ENCODE assay signal across 22 cellular contexts in genomic region chr22:43529461-43529860, GRCh38.
A peak's percentile ranks its signal among the peaks of the same experiment; 100 is the strongest.
DNase-seq lines count a peak whose midpoint lies in the region; ATAC-seq, FAIRE-seq and TF ChIP-seq lines count a peak whose summit lies in the region.
"Had no signal": no experiment of that assay in that cellular context is flagged by ENCODE, and none has a peak within 500 bp of the region (broad histone marks: within the 10 kb centered on the region; RNA-seq: fewer than 3 reads in every experiment).

No MANE protein-coding gene starts in this region.

- ATAC-seq in K562 (no peak), HG03378 (IDR thresholded peaks at IDR 0.05; ENCODE audit: unreplicated experiment) (no peak)
- ATAC-seq: CD8-positive, alpha-beta T cell; HCT116 had no signal

- H4K8ac ChIP-seq in neuronal stem cell (ENCODE audit: low read depth, low read length) = no peak overlapping the region

- no peak overlapping the region for H2BK5ac ChIP-seq in neuronal stem cell (ENCODE audit: low read length)

- no peak for TF ChIP-seq RAD21 in K562 (CRISPR knock-in tag; conservative IDR thresholded peaks at IDR 0.05 in 1 of 2, IDR thresholded peaks at IDR 0.05 in 1 of 2)

- BruUV-seq in A673 (replicated peaks; lab: Mats Ljungman, UMichigan) (no TSS peak), K562 (replicated peaks; lab: Mats Ljungman, UMichigan) (no TSS peak)

- H3K9ac ChIP-seq in K562 (ENCODE audit: insufficient read depth in 1 of 2, low read depth in 2 of 2, low read length in 2 of 2) (no peak overlapping the region), neuronal stem cell (ENCODE audit: low read depth, low read length, poor library complexity) (no peak overlapping the region)
- H3K9ac ChIP-seq: GM23248 had no signal

- DNase-seq in A673 (ENCODE audit: low spot score) = no peak
- no peak for DNase-seq in K562 (ENCODE audit: extremely low read depth in 1 of 4, low spot score in 3 of 4)
- no peak for DNase-seq in GM13977 (ENCODE audit: low spot score)
- no peak for DNase-seq in neuronal stem cell (ENCODE audit: low spot score)
- DNase-seq: ACHN; AML-193; BE2C; Caco-2; CD8-positive, alpha-beta T cell; DMS153; GM23248; H9; HFFc6 had no signal

- H2BK15ac ChIP-seq in neuronal stem cell (ENCODE audit: low read length) = no peak overlapping the region

- POLR2A ChIA-PET in A673 (lab: Charles Lee; ENCODE audit: low non-redundant PET) (no interaction called here), HEK293 (lab: Yijun Ruan, JAX) (no interaction called here), K562 (lab: Yijun Ruan, JAX) (no interaction called here)

- no peak for TF ChIP-seq POLR2A in K562 (conservative IDR thresholded peaks at IDR 0.05)

- H3K4me1 ChIP-seq in A673 (ENCODE audit: insufficient read depth, low read length, poor library complexity, severe bottlenecking) = peaks cover 20% of the 10 kb centered on the region
- no peaks in the 10 kb centered on the region for H3K4me1 ChIP-seq in HEK293 (ENCODE audit: control insufficient read depth, insufficient read depth, low read length)
- H3K4me1 ChIP-seq in K562 (replicated peaks in 1 of 2; ENCODE audit: control insufficient read depth in 2 of 2, insufficient read depth in 2 of 2, low read length in 2 of 2) = no peaks in the 10 kb centered on the region
- peaks cover 0 to 1% of the 10 kb centered on the region in 2 donors for H3K4me1 ChIP-seq in neuronal stem cell (ENCODE audit: control insufficient read depth in 2 of 2, insufficient read depth in 1 of 2, low read depth in 1 of 2, low read length in 2 of 2)
- H3K4me1 ChIP-seq: BE2C, Caco-2 had no signal

- H3K9me1 ChIP-seq in K562 (ENCODE audit: control insufficient read depth, insufficient read depth, low read length) = no peaks in the 10 kb centered on the region

- no peak for TF ChIP-seq EP300 in K562 (IDR thresholded peaks at IDR 0.05; ENCODE audit: low read length)

- no peak overlapping the region for H3K23ac ChIP-seq in neuronal stem cell (ENCODE audit: low read depth, low read length, poor library complexity)

- H3K9me3 ChIP-seq in A673 (ENCODE audit: low read depth, low read length, poor library complexity, severe bottlenecking) (peaks cover 9% of the 10 kb centered on the region), HEK293 (ENCODE audit: control insufficient read depth, insufficient read depth, low read depth, low read length) (no peaks in the 10 kb centered on the region), K562 (replicated peaks; ENCODE audit: control insufficient read depth, insufficient read depth, low read depth, low read length) (no peaks in the 10 kb centered on the region), neuronal stem cell (replicated peaks in 1 of 2; ENCODE audit: control insufficient read depth in 2 of 2, insufficient read depth in 1 of 2, low read depth in 1 of 2, low read length in 2 of 2) (no peaks in the 10 kb centered on the region)
- H3K9me3 ChIP-seq: BE2C, Caco-2 had no signal

- H2AFZ ChIP-seq in K562 (ENCODE audit: low read depth, low read length) (no peak overlapping the region), neuronal stem cell (ENCODE audit: low read length) (no peak overlapping the region)
- H2AFZ ChIP-seq: GM23248 had no signal

- H2AK5ac ChIP-seq in neuronal stem cell (ENCODE audit: low read depth, low read length) = no peak overlapping the region

- H3K4me2 ChIP-seq in K562 (ENCODE audit: insufficient read depth, low read length) = no peak overlapping the region
- no peak overlapping the region for H3K4me2 ChIP-seq in neuronal stem cell (ENCODE audit: insufficient read depth, low read length, poor library complexity, severe bottlenecking)

- no peak for FAIRE-seq in K562 (lab: Jason Lieb, UNC)
- FAIRE-seq: A204.1, G401.6, GM12892, GM19239 had no signal

- in situ Hi-C loops in K562 (cut with MboI) (no loop called here), GM13977 (cut with MboI; ENCODE audit: low pct_unique_long_range_greater_than_20kb, low sequenced_read_pairs, unreplicated experiment) (no loop called here)

- no peak overlapping the region for H3K18ac ChIP-seq in neuronal stem cell (ENCODE audit: low read length)

- intact Hi-C loops in A673 (cut with micrococcal nuclease; ENCODE audit: unreplicated experiment) (no loop called here), K562 (cut with micrococcal nuclease) (no loop called here)

- H4K20me1 ChIP-seq in K562 (replicated peaks; ENCODE audit: control insufficient read depth, insufficient read depth, low read length) = no peaks in the 10 kb centered on the region

- H3K4me3 ChIP-seq in A673 (ENCODE audit: low read depth, low read length, poor library complexity, severe bottlenecking) (no peak overlapping the region), HEK293 (ENCODE audit: low read depth, low read length) (no peak overlapping the region), K562 (no peak overlapping the region), neuronal stem cell (ENCODE audit: low read length in 2 of 2) (no peak overlapping the region)
- H3K4me3 ChIP-seq: GM23248 had no signal

- WGBS in K562 (ENCODE audit: insufficient coverage, low coverage, missing lambda C conversion rate) = 8% methylated on average over 2 of the region's 2 CpGs
- WGBS in neuronal stem cell (ENCODE audit: extremely low coverage in 2 of 2, insufficient read length in 2 of 2, insufficient replicate concordance in 1 of 2), 2 donors = no CpG with 5 or more reads among the region's 2 CpGs

- CTCF ChIA-PET in A673 (lab: Charles Lee) (no interaction called here), HEK293 (lab: Yijun Ruan, JAX) (interaction anchor here (0.6 kb wide), 1 partner anchor 298 kb away, joined by 3 read pairs; no protein-coding TSS in a partner anchor), K562 (lab: Yijun Ruan, JAX; ENCODE audit: low intra/inter-chr PET ratio) (no interaction called here)

- H3K79me2 ChIP-seq in K562 (ENCODE audit: control insufficient read depth, insufficient read depth, low read length) = no peaks in the 10 kb centered on the region

- H3K4ac ChIP-seq in neuronal stem cell (ENCODE audit: low read length) = no peak overlapping the region

- H3K27me3 ChIP-seq in A673 (replicated peaks; ENCODE audit: insufficient read depth, low read depth, low read length, poor library complexity) (no peaks in the 10 kb centered on the region), K562 (ENCODE audit: control insufficient read depth in 2 of 2, insufficient read depth in 2 of 2, low read length in 2 of 2) (peaks cover 0 to 6% of the 10 kb centered on the region in 2 experiments; a peak in 1 of 5 replicates), neuronal stem cell (ENCODE audit: control insufficient read depth in 3 of 3, insufficient read depth in 3 of 3, low read depth in 1 of 3, low read length in 3 of 3) (no peaks in the 10 kb centered on the region)
- H3K27me3 ChIP-seq: BE2C had no signal

- peak overlapping the region; percentile 82 for H3K27ac ChIP-seq in A673 (ENCODE audit: low read depth, low read length, poor library complexity, severe bottlenecking)
- no peak overlapping the region for H3K27ac ChIP-seq in HEK293 (ENCODE audit: extremely low read depth, low read depth, low read length)
- H3K27ac ChIP-seq in K562 (ENCODE audit: extremely low read depth, low read depth, low read length) = no peak overlapping the region
- no peak overlapping the region for H3K27ac ChIP-seq in neuronal stem cell (replicated peaks; ENCODE audit: low read length)
- H3K27ac ChIP-seq: 22Rv1, C4-2B, GM23248 had no signal

- H4K91ac ChIP-seq in neuronal stem cell (ENCODE audit: low read depth, low read length, poor library complexity) = no peak overlapping the region

- H2BK12ac ChIP-seq in neuronal stem cell (ENCODE audit: low read length) = no peak overlapping the region

- H3K36me3 ChIP-seq in A673 (ENCODE audit: insufficient read depth, low read length, poor library complexity, severe bottlenecking) (no peaks in the 10 kb centered on the region), HEK293 (ENCODE audit: control insufficient read depth in 2 of 2, insufficient read depth in 1 of 2, low read length in 2 of 2) (no peaks in the 10 kb centered on the region), K562 (ENCODE audit: control insufficient read depth, insufficient read depth, low read length) (no peaks in the 10 kb centered on the region), neuronal stem cell (replicated peaks in 1 of 2; ENCODE audit: control insufficient read depth in 2 of 2, insufficient read depth in 2 of 2, low read length in 2 of 2) (no peaks in the 10 kb centered on the region)
- H3K36me3 ChIP-seq: BE2C had no signal

- no peak for TF ChIP-seq CTCF in A673 (conservative IDR thresholded peaks at IDR 0.05; ENCODE audit: low read depth, low read length)
- TF ChIP-seq CTCF in HEK293 (tag by site-specific recombination; IDR thresholded peaks at IDR 0.05) = no peak
- TF ChIP-seq CTCF in K562 (IDR thresholded peaks at IDR 0.05 in 2 of 3, conservative IDR thresholded peaks at IDR 0.05 in 1 of 3; ENCODE audit: insufficient read depth in 2 of 3, low read depth in 1 of 3, low read length in 3 of 3) = no peak
- no peak for TF ChIP-seq CTCF in GM13977 (IDR thresholded peaks at IDR 0.05; ENCODE audit: extremely low read depth, insufficient read depth, missing control alignments)

- H2BK120ac ChIP-seq in neuronal stem cell (ENCODE audit: low read depth, low read length) = no peak overlapping the region

- H3K79me1 ChIP-seq in neuronal stem cell (ENCODE audit: low read depth, low read length) = no peaks in the 10 kb centered on the region

- no peak overlapping the region for H3K14ac ChIP-seq in neuronal stem cell (ENCODE audit: low read length)

TF ChIP-seq in HEK293, 187 proteins besides CTCF, POLR2A, EP300 and RAD21 (continues in another document):
- no peak for TF ChIP-seq ZSCAN5A (tag by site-specific recombination; IDR thresholded peaks at IDR 0.05)

TF ChIP-seq in K562, 482 proteins besides CTCF, POLR2A, EP300 and RAD21:
- TF ChIP-seq PHF20 (IDR thresholded peaks at IDR 0.05; ENCODE audit: partially characterized antibody) = no peak
- no peak for TF ChIP-seq ETV1 (tag; conservative IDR thresholded peaks at IDR 0.05; ENCODE audit: low read depth)
- TF ChIP-seq RBM25 (IDR thresholded peaks at IDR 0.05; ENCODE audit: low read depth, low read length, severe bottlenecking) = peak; percentile 67
- no peak for TF ChIP-seq YBX1 (IDR thresholded peaks at IDR 0.05)
